Comparison of ENCODE assay signal across 1 cellular context in the genomic region with DNA sequence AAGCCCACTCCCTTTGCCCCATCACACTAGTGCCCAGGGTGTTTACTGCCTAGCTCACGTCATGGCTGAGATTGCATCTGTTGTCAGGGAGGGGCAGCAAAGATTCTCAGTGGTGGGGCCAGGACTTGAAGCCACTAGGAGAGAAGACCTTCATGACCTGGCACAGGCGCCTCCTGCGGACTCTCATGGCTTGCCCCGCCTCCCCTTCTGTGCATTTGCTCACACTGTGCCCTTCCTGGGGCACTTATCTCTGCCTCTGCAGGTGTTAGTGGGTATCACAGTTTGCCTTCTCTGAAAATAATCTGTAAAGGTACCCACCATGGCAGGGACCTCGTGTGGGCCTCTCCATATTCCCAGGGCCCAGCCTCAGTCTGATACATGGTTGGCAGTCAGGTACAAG.
TF ChIP-seq lines count a peak whose summit lies in the region.

No MANE protein-coding gene starts in this region.

TF ChIP-seq in H1, 55 proteins besides CTCF, POLR2A, EP300 and RAD21:
- TF ChIP-seq CTBP2 (IDR thresholded peaks at IDR 0.05; ENCODE audit: borderline replicate concordance, insufficient read depth, insufficient read length, low read length) (no peak), SIN3A (conservative IDR thresholded peaks at IDR 0.05 in 1 of 2, IDR thresholded peaks at IDR 0.05 in 1 of 2; ENCODE audit: low read depth in 1 of 2, low read length in 2 of 2) (no peak), SAP30 (IDR thresholded peaks at IDR 0.05; ENCODE audit: insufficient read depth, insufficient replicate concordance, low read length) (no peak), YY1 (IDR thresholded peaks at IDR 0.05; ENCODE audit: low read depth, low read length) (no peak), KDM5A (IDR thresholded peaks at IDR 0.05; ENCODE audit: low read length) (no peak), FOSL1 (IDR thresholded peaks at IDR 0.05; ENCODE audit: insufficient read depth, low read depth, low read length) (no peak), SP2 (IDR thresholded peaks at IDR 0.05; ENCODE audit: low read length) (no peak), SP1 (IDR thresholded peaks at IDR 0.05; ENCODE audit: low read depth, low read length) (no peak), KDM4A (IDR thresholded peaks at IDR 0.05; ENCODE audit: low read depth, low read length, severe bottlenecking) (no peak)
